ENCODE assay signal across 4 cellular contexts in the genomic region with DNA sequence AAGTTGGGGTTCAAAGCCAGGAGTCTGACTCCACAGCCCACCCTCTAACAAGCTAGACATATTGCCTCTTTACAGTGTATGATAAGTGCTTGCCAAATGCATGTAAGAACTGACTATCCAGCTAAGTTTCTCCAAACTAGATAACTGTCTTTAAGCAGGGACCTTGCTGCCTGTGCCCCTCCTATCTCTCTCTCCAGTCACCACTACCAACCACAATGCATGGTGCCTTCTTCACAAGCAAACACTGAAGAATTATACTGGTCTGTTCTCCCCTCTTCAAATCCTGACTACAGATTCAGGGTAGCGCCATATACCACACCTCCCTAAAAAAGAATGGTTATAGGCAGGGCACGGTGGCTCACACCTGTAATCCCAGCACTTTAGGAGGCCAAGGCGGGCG. TPM values are rescaled to one million over a fixed set of nuclear protein-coding genes. Genes with fewer than 3 reads are reported as not detected.
"Had no signal": no experiment of that assay in that cellular context is flagged by ENCODE, and none has a peak within 500 bp of the region (broad histone marks: within the 10 kb centered on the region; RNA-seq: fewer than 3 reads in every experiment).

No MANE protein-coding gene starts in this region.

RNA-seq across cellular contexts. Expression of gene WIPF3, which starts 55.3 kb away (rescaled TPM):
- total RNA-seq: LHCN-M2, MCF 10A, OCI-LY7, SJSA1 had no signal
